ENCODE assay signal across 8 cellular contexts in the genomic region with DNA sequence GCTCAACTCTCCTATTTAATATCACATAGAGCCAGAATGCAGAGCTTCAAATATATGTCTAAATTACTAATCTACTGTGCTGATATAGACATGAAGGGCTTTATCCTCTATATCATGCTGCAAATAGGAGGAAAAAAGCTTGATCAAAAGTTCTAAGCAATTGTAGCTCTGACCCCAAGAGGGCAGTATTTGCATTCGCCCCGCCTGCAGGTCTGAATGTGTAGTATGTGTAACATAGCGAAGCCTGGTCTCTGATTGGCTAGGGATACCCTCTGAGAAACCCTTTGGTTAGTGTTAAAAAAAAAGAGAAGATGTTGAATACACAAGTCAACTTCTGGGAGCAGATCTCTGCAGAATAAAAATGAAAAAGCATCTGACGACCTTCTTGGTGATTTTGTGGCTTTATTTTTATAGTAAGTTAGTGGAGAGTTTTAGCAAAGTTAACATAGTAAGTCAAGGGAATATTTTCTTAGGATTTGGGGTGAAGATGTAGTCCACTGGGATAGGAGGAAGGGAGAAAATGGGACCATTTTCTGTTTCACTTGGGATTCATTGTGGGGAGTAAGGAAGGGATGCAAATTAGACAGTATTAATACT.
DNase-seq lines count a peak whose midpoint lies in the region; ATAC-seq and FAIRE-seq lines count a peak whose summit lies in the region.

No MANE protein-coding gene starts in this region.

- intact Hi-C loops in aorta (cut with DNase I): no loop called here

- peak overlapping the region; percentile 61 for H3K4me3 Mint-ChIP-seq in T-helper 1 cell treated with Interleukin-12 subunit alpha and Interleukin-12 subunit beta and Interleukin-4 antibody, amounts not matched to agents 30 μg/mL and 1 μg/mL, for 36 hours

- H3K4me3 ChIP-seq in small intestine (ENCODE audit: low read depth in 1 of 2, low read length in 2 of 2) (no peak overlapping the region), aorta (ENCODE audit: low read length in 2 of 2) (no peak overlapping the region)

- peaks cover 5% of the 10 kb centered on the region for H3K4me1 Mint-ChIP-seq in T-helper 1 cell treated with Interleukin-12 subunit alpha and Interleukin-12 subunit beta and Interleukin-4 antibody, amounts not matched to agents 30 μg/mL and 1 μg/mL, for 36 hours (ENCODE audit: low read depth)

- H3K9me3 ChIP-seq in small intestine (ENCODE audit: control insufficient read depth, low read depth) (no peaks in the 10 kb centered on the region), aorta (ENCODE audit: control insufficient read depth, low read length) (no peaks in the 10 kb centered on the region)

- 9 to 15% (median 14%) methylated on average over 4 of the region's 4 CpGs for WGBS in small intestine, 3 donors
- 5 to 6% methylated on average over 4 of the region's 4 CpGs for whole genome bisulfite sequencing in aorta, 2 donors

- H3K27me3 Mint-ChIP-seq in T-helper 1 cell treated with Interleukin-12 subunit alpha and Interleukin-12 subunit beta and Interleukin-4 antibody, amounts not matched to agents 30 μg/mL and 1 μg/mL, for 36 hours (ENCODE audit: low read depth): peaks cover 36% of the 10 kb centered on the region

- H3K36me3 ChIP-seq in small intestine (ENCODE audit: control insufficient read depth in 2 of 2, insufficient read depth in 2 of 2, low read length in 2 of 2) (no peaks in the 10 kb centered on the region), aorta (ENCODE audit: control insufficient read depth in 1 of 2, insufficient read depth in 2 of 2, low read length in 1 of 2) (no peaks in the 10 kb centered on the region)

- H3K4me1 ChIP-seq in small intestine (ENCODE audit: control insufficient read depth in 2 of 2, insufficient read depth in 1 of 2, low read depth in 1 of 2, low read length in 1 of 2) (no peaks in the 10 kb centered on the region), aorta (ENCODE audit: control insufficient read depth in 1 of 2, insufficient read depth in 2 of 2, low read length in 2 of 2) (no peaks in the 10 kb centered on the region)

- H3K27ac ChIP-seq in small intestine (ENCODE audit: low read depth in 1 of 2, low read length in 1 of 2) (no peak overlapping the region), aorta (ENCODE audit: low read depth in 1 of 2, low read length in 2 of 2) (no peak overlapping the region)

- DNase-seq in DMS53 (lab: John Stamatoyannopoulos, UW) (peak; percentile 59), HPDE6-E6E7 (ENCODE audit: extremely low spot score) (peak; percentile 19), small intestine (peak; percentile 5), NCI-H1092 (lab: John Stamatoyannopoulos, UW) (no peak), aorta (no peak), GM03348 (ENCODE audit: low spot score) (no peak)
- DNase-seq in central memory CD4-positive, alpha-beta T cell: peak; percentile 51

- no peaks in the 10 kb centered on the region for H3K9me3 Mint-ChIP-seq in T-helper 1 cell treated with Interleukin-12 subunit alpha and Interleukin-12 subunit beta and Interleukin-4 antibody, amounts not matched to agents 30 μg/mL and 1 μg/mL, for 36 hours

- no peaks in the 10 kb centered on the region for H3K36me3 Mint-ChIP-seq in T-helper 1 cell treated with Interleukin-12 subunit alpha and Interleukin-12 subunit beta and Interleukin-4 antibody, amounts not matched to agents 30 μg/mL and 1 μg/mL, for 36 hours (ENCODE audit: low read depth)

- H3K27ac Mint-ChIP-seq in T-helper 1 cell treated with Interleukin-12 subunit alpha and Interleukin-12 subunit beta and Interleukin-4 antibody, amounts not matched to agents 30 μg/mL and 1 μg/mL, for 36 hours: no peak overlapping the region

- H3K27me3 ChIP-seq in small intestine (ENCODE audit: control insufficient read depth in 2 of 2, insufficient read depth in 2 of 2, low read length in 2 of 2): no peaks in the 10 kb centered on the region
- H3K27me3 ChIP-seq in aorta (ENCODE audit: control insufficient read depth in 1 of 2, insufficient read depth in 2 of 2, low read length in 1 of 2): no peaks in the 10 kb centered on the region

- no peak for ATAC-seq in aorta (ENCODE audit: low FRiP score)

- no peak for FAIRE-seq in small intestine (lab: Jason Lieb, UNC)

Comparison
In these comparisons a context has a peak if more than half of its experiments do, and no peak if none do; other contexts are left out.
1. DNase-seq: peak in DMS53 (single experiment), HPDE6-E6E7 (single experiment), central memory CD4-positive, alpha-beta T cell (single experiment) and small intestine (single experiment); none in NCI-H1092 (single experiment), aorta (0 of 2) and GM03348 (single experiment).